In the genomic region with DNA sequence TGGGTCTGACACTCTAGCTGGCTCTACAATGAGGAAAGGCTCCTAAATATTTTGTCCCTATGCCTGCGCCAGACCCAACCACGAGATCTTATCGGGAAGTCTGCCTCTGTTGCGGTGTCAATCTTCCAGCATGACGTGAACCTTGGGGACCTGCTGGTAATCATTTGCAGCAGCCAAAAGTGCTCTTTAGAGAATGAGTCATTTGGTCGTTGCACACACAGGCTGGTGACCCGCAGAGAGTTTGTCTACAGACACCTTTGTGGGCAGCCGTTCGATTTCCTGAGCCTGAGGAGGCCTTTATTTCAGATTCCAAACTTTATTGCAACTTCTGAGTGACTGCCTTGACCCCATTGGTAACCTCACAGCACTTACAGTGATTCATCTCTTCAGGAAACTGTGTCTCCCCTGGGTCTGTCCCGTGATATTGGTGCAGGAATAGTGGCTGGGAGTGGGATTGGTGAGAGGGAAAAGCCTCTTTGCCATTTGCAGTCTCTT, we compare ENCODE assay signal across 17 cellular contexts.
A peak's percentile ranks its signal among the peaks of the same experiment; 100 is the strongest.
DNase-seq lines count a peak whose midpoint lies in the region; ATAC-seq and TF ChIP-seq lines count a peak whose summit lies in the region.
"Had no signal": no experiment of that assay in that cellular context is flagged by ENCODE, and none has a peak within 500 bp of the region (broad histone marks: within the 10 kb centered on the region; RNA-seq: fewer than 3 reads in every experiment).

No MANE protein-coding gene starts in this region.

- H3K4me3 ChIP-seq in PC-9 (no peak overlapping the region), choroid plexus epithelial cell (ENCODE audit: low read depth, low read length) (no peak overlapping the region)
- H3K4me3 ChIP-seq: sigmoid colon had no signal

- no peaks in the 10 kb centered on the region for H4K20me1 ChIP-seq in PC-9 (ENCODE audit: insufficient read depth)

- no peak for ATAC-seq in HG02588 (IDR thresholded peaks at IDR 0.05; ENCODE audit: unreplicated experiment)
- no peak for ATAC-seq in GM19463 (IDR thresholded peaks at IDR 0.05; ENCODE audit: unreplicated experiment)
- ATAC-seq: esophagus mucosa had no signal

- H3K9me2 ChIP-seq in PC-9 (ENCODE audit: insufficient read depth) = no peaks in the 10 kb centered on the region

- TF ChIP-seq CTCF in PC-9 (conservative IDR thresholded peaks at IDR 0.05) = no peak
- TF ChIP-seq CTCF in choroid plexus epithelial cell (conservative IDR thresholded peaks at IDR 0.05; ENCODE audit: low read depth, low read length) = no peak

- POLR2A ChIA-PET in PC-9 (lab: Charles Lee; ENCODE audit: unreplicated experiment) = no interaction called here

- intact Hi-C loops in PC-9 (cut with micrococcal nuclease; ENCODE audit: unreplicated experiment) (no loop called here), head of caudate nucleus (cut with DNase I) (no loop called here)

- H3K79me2 ChIP-seq in PC-9 (ENCODE audit: low read depth) = no peaks in the 10 kb centered on the region

- no peaks in the 10 kb centered on the region; the same call in 1 of the 2 replicates for H3K27me3 ChIP-seq in PC-9 (ENCODE audit: insufficient read depth, low read depth)
- H3K27me3 ChIP-seq: sigmoid colon had no signal

- H3K27ac ChIP-seq in PC-9 = peak overlapping the region; percentile 56
- H3K27ac ChIP-seq: 22Rv1, sigmoid colon had no signal

- H3K4me2 ChIP-seq in PC-9 = peak overlapping the region; percentile 30

- no peaks in the 10 kb centered on the region for H3K36me3 ChIP-seq in PC-9 (ENCODE audit: low read depth)
- H3K36me3 ChIP-seq: sigmoid colon had no signal

- H3K9me3 ChIP-seq in PC-9 (ENCODE audit: insufficient read depth, low read depth) = no peaks in the 10 kb centered on the region
- H3K9me3 ChIP-seq: sigmoid colon had no signal

- BruUV-seq in PC-9 (replicated peaks; lab: Mats Ljungman, UMichigan) = no TSS peak

- no peak overlapping the region for H2AFZ ChIP-seq in PC-9

- DNase-seq in DMS53 (lab: John Stamatoyannopoulos, UW) (peak; percentile 22), DMS53 treated with DMSO at 0.1 percent for 48 hours (lab: John Stamatoyannopoulos, UW; ENCODE audit: unreplicated experiment) (no peak), PC-9 (peak; percentile 47 to 79), choroid plexus epithelial cell (ENCODE audit: low read depth) (peak; percentile 41), head of caudate nucleus (no peak), NCI-H524 treated with DMSO at 0.1 percent for 48 hours (lab: John Stamatoyannopoulos, UW) (no peak)
- DNase-seq: activated CD4-positive, alpha-beta T cell treated with anti-CD3 and anti-CD28 coated beads for 48 hours; activated T-cell treated with anti-CD3 and anti-CD28 coated beads, Interleukin-2, amount 50 U/mL, for 24 hours; HCEC 1CT; NCI-H1048; sigmoid colon; stimulated activated naive CD4-positive, alpha-beta T cell treated with Interleukin-2 at 50 U/mL for 16 hours; T-helper 2 cell had no signal

- peaks cover 17% of the 10 kb centered on the region for H3K4me1 ChIP-seq in PC-9 (replicated peaks; ENCODE audit: insufficient read depth)
- H3K4me1 ChIP-seq: sigmoid colon had no signal

- CTCF ChIA-PET in PC-9 (lab: Charles Lee) = no interaction called here

- H3F3A ChIP-seq in PC-9 (ENCODE audit: insufficient read depth, low read depth) = peaks cover 3% of the 10 kb centered on the region; the same call in 1 of the 2 replicates

Comparison
In these comparisons a context has a peak if more than half of its experiments do, and no peak if none do; other contexts are left out.
1. DNase-seq: peak in DMS53 (single experiment), PC-9 (2 of 2) and choroid plexus epithelial cell (single experiment); none in DMS53 treated with DMSO at 0.1 percent for 48 hours (single experiment), head of caudate nucleus (0 of 42) and NCI-H524 treated with DMSO at 0.1 percent for 48 hours (single experiment).